ENCODE assay signal across 8 cellular contexts in the genomic region with DNA sequence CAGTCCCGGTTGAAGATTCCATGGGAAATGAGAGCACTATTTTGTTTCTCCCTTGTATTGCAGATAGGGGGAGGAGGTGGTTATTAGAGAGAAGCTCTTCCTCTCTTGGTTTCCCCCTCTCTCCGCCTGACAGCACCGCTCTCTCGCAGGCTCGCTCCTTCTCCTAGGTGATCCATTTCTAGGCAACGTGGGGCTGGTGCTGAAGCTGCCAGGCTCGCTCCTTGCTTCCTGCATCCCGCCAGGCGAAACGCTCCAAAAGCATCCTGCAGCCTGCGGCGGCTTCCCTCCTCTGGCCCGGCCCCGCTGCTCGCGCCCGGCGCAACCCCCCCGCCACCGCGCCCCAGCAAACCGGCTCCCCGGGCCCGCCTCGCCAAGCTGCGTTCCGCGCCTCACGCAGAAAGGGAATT. TPM values are rescaled to one million over a fixed set of nuclear protein-coding genes. Genes with fewer than 3 reads are reported as not detected.
DNase-seq lines count a peak whose midpoint lies in the region; ATAC-seq and TF ChIP-seq lines count a peak whose summit lies in the region.

TSS of gene GRID2 (plus strand) at position 346 of the 407 bp plus-strand sequence.

- H2AK9ac ChIP-seq in IMR-90 (replicated peaks; ENCODE audit: low read depth, low read length, poor library complexity) = no peak within 1 kb of the TSS

- no peak for TF ChIP-seq EP300 in suprapubic skin (IDR thresholded peaks at IDR 0.05)

- H3K4me1 ChIP-seq in IMR-90 (ENCODE audit: control insufficient read depth, insufficient read depth, low read length) (no peaks in the 10 kb centered on the region; the same call in 1 of the 2 replicates), iPS-18a (ENCODE audit: control insufficient read depth, low read depth, low read length) (peaks cover 37% of the 10 kb centered on the region), suprapubic skin (peaks cover 27% of the 10 kb centered on the region)

- TF ChIP-seq CTCF in IMR-90 (conservative IDR thresholded peaks at IDR 0.05; ENCODE audit: low read depth, low read length) (no peak), suprapubic skin (IDR thresholded peaks at IDR 0.05) (no peak)

- BruUV-seq in IMR-90 (replicated peaks; lab: Mats Ljungman, UMichigan) = no TSS peak

- H3K56ac ChIP-seq in IMR-90 (ENCODE audit: extremely low read depth, insufficient read depth, low read length) = no peak within 1 kb of the TSS

- no peak within 1 kb of the TSS for H3K14ac ChIP-seq in IMR-90 (replicated peaks; ENCODE audit: low read depth, low read length)

- no peak within 1 kb of the TSS for H3K4me3 ChIP-seq in IMR-90 (ENCODE audit: insufficient read depth, low read depth, low read length)
- H3K4me3 ChIP-seq in iPS-18a (ENCODE audit: low read length) = peak within 1 kb of the TSS; percentile 86
- peak within 1 kb of the TSS; percentile 48 for H3K4me3 ChIP-seq in suprapubic skin

- no peak within 1 kb of the TSS for H2BK20ac ChIP-seq in IMR-90 (ENCODE audit: low read depth, low read length)

- intact Hi-C loops in IMR-90 (cut with micrococcal nuclease) = no loop called here

- H3K27me3 ChIP-seq in IMR-90 (ENCODE audit: control insufficient read depth, insufficient read depth, low read length) (peaks cover 40% of the 10 kb centered on the region), iPS-18a (ENCODE audit: control insufficient read depth, insufficient read depth, low read length) (no peaks in the 10 kb centered on the region), suprapubic skin (peaks cover 56% of the 10 kb centered on the region)

- H4K91ac ChIP-seq in IMR-90 (ENCODE audit: insufficient read depth, low read depth, low read length) = no peak within 1 kb of the TSS

- H3K9me3 ChIP-seq in IMR-90 (ENCODE audit: control insufficient read depth, insufficient read depth, low read length) = no peaks in the 10 kb centered on the region
- H3K9me3 ChIP-seq in iPS-18a (ENCODE audit: control insufficient read depth, low read depth, low read length) = no peaks in the 10 kb centered on the region
- no peaks in the 10 kb centered on the region for H3K9me3 ChIP-seq in suprapubic skin

- no peaks in the 10 kb centered on the region for H3K79me1 ChIP-seq in IMR-90 (ENCODE audit: low read depth in 1 of 2, low read length in 2 of 2)

- no peak within 1 kb of the TSS for H3K23ac ChIP-seq in IMR-90 (ENCODE audit: low read depth, low read length)

- H3K36me3 ChIP-seq in IMR-90 (ENCODE audit: control insufficient read depth, insufficient read depth, low read length) (no peaks in the 10 kb centered on the region), iPS-18a (ENCODE audit: control insufficient read depth, low read depth, low read length) (no peaks in the 10 kb centered on the region), suprapubic skin (no peaks in the 10 kb centered on the region)

- 0% methylated on average over 12 of the region's 29 CpGs; no CpG with 5 or more reads in 1 of the 2 experiments for WGBS in IMR-90 (ENCODE audit: extremely low coverage in 2 of 2, insufficient read length in 1 of 2), 2 experiments
- 2% methylated on average over 29 of the region's 29 CpGs for WGBS in suprapubic skin

- H2BK120ac ChIP-seq in IMR-90 (ENCODE audit: low read depth, low read length) = no peak within 1 kb of the TSS

- H4K5ac ChIP-seq in IMR-90 (ENCODE audit: low read depth, low read length) = no peak within 1 kb of the TSS

- H2AFZ ChIP-seq in IMR-90 (replicated peaks; ENCODE audit: low read length, poor library complexity) = peak within 1 kb of the TSS; percentile 73

- H2BK15ac ChIP-seq in IMR-90 (ENCODE audit: low read depth, low read length) = no peak within 1 kb of the TSS

- POLR2A ChIA-PET in IMR-90 (lab: Charles Lee; ENCODE audit: unreplicated experiment) = no interaction called here

- H3K9ac ChIP-seq in IMR-90 (ENCODE audit: low read depth, low read length) = no peak within 1 kb of the TSS
- peak within 1 kb of the TSS; percentile 51 for H3K9ac ChIP-seq in iPS-18a (ENCODE audit: low read length)

- no peak for TF ChIP-seq POLR2A in IMR-90 (IDR thresholded peaks at IDR 0.05; ENCODE audit: low read depth, low read length)
- no peak for TF ChIP-seq POLR2A in suprapubic skin (IDR thresholded peaks at IDR 0.05)

- CTCF ChIA-PET in IMR-90 (lab: Yijun Ruan, JAX) = interaction anchor here (0.6 to 0.8 kb wide), 2 partner anchors 9 to 150 kb away, joined by 3 to 5 read pairs; no protein-coding TSS in a partner anchor

- H4K8ac ChIP-seq in IMR-90 (ENCODE audit: low read depth in 2 of 2, low read length in 2 of 2) = no peak within 1 kb of the TSS

- DNase-seq in IMR-90 (peak; percentile 2), amygdala (lab: John Stamatoyannopoulos, UW) (peak in 51 of 56 donors; percentile 7 to 75 (median 43)), suprapubic skin (ENCODE audit: low spot score in 2 of 2) (no peak)
- no peak for DNase-seq in activated CD4-positive, CD25-positive, alpha-beta regulatory T cell (lab: John Stamatoyannopoulos, UW)

- H3K4me2 ChIP-seq in IMR-90 (ENCODE audit: low read depth, low read length) = peak within 1 kb of the TSS; percentile 68; the same call in 1 of the 2 replicates

- H2AK5ac ChIP-seq in IMR-90 (ENCODE audit: low read depth, low read length) = no peak within 1 kb of the TSS

- dilution Hi-C loops in IMR-90 (cut with HindIII; ENCODE audit: low sequenced_read_pairs, unreplicated experiment) = no loop called here

- no peaks in the 10 kb centered on the region for H4K20me1 ChIP-seq in IMR-90 (ENCODE audit: insufficient read depth, low read length)

- no peak; the same call in 1 of the 2 replicates for ATAC-seq in IMR-90 (ENCODE audit: low read depth)
- ATAC-seq in GM21717 (IDR thresholded peaks at IDR 0.05; ENCODE audit: unreplicated experiment) = no peak
- ATAC-seq in GM18861 (IDR thresholded peaks at IDR 0.05; ENCODE audit: unreplicated experiment) = no peak
- no peak for ATAC-seq in HG03378 (IDR thresholded peaks at IDR 0.05; ENCODE audit: unreplicated experiment)

- no peak for TF ChIP-seq RAD21 in IMR-90 (IDR thresholded peaks at IDR 0.05; ENCODE audit: low read length)

- H3K9me1 ChIP-seq in IMR-90 (ENCODE audit: insufficient read depth, low read length) = no peaks in the 10 kb centered on the region

- H3K4ac ChIP-seq in IMR-90 (ENCODE audit: low read depth, low read length) = no peak within 1 kb of the TSS

- H2BK5ac ChIP-seq in IMR-90 (ENCODE audit: low read depth, low read length, poor library complexity, severe bottlenecking) = no peak within 1 kb of the TSS

- in situ Hi-C loops in IMR-90 (cut with MboI; ENCODE audit: low sequenced_read_pairs) = no loop called here

- no peak within 1 kb of the TSS for H3K18ac ChIP-seq in IMR-90 (ENCODE audit: low read depth, low read length)

- no peak within 1 kb of the TSS for H3K27ac ChIP-seq in IMR-90 (ENCODE audit: insufficient read depth, low read length)
- H3K27ac ChIP-seq in iPS-18a (ENCODE audit: low read length) = no peak within 1 kb of the TSS
- H3K27ac ChIP-seq in suprapubic skin = no peak within 1 kb of the TSS

TF ChIP-seq in IMR-90, 13 proteins besides CTCF, POLR2A, EP300 and RAD21:
- TF ChIP-seq FOS (IDR thresholded peaks at IDR 0.05; ENCODE audit: low read depth, low read length) (no peak), CEBPB (IDR thresholded peaks at IDR 0.05; ENCODE audit: low read depth, low read length) (no peak), MAFK (IDR thresholded peaks at IDR 0.05; ENCODE audit: low read depth, low read length) (no peak), MAZ (IDR thresholded peaks at IDR 0.05; ENCODE audit: borderline replicate concordance, low read depth, low read length) (no peak), NFE2L2 (IDR thresholded peaks at IDR 0.05; ENCODE audit: low read depth, low read length) (no peak), MXI1 (IDR thresholded peaks at IDR 0.05; ENCODE audit: borderline replicate concordance, low read depth, low read length) (no peak), RCOR1 (IDR thresholded peaks at IDR 0.05; ENCODE audit: insufficient replicate concordance, low read length) (no peak), SMC3 (IDR thresholded peaks at IDR 0.05; ENCODE audit: low read depth, low read length) (no peak), RFX5 (IDR thresholded peaks at IDR 0.05; ENCODE audit: low read depth, low read length) (no peak), CHD1 (IDR thresholded peaks at IDR 0.05; ENCODE audit: low read depth, low read length) (no peak), BHLHE40 (IDR thresholded peaks at IDR 0.05; ENCODE audit: low read depth, low read length) (no peak)
- TF ChIP-seq, protein P1, sequence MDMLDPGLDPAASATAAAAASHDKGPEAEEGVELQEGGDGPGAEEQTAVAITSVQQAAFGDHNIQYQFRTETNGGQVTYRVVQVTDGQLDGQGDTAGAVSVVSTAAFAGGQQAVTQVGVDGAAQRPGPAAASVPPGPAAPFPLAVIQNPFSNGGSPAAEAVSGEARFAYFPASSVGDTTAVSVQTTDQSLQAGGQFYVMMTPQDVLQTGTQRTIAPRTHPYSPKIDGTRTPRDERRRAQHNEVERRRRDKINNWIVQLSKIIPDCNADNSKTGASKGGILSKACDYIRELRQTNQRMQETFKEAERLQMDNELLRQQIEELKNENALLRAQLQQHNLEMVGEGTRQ (IDR thresholded peaks at IDR 0.05; ENCODE audit: low read depth, low read length) = no peak
- TF ChIP-seq, protein P2, sequence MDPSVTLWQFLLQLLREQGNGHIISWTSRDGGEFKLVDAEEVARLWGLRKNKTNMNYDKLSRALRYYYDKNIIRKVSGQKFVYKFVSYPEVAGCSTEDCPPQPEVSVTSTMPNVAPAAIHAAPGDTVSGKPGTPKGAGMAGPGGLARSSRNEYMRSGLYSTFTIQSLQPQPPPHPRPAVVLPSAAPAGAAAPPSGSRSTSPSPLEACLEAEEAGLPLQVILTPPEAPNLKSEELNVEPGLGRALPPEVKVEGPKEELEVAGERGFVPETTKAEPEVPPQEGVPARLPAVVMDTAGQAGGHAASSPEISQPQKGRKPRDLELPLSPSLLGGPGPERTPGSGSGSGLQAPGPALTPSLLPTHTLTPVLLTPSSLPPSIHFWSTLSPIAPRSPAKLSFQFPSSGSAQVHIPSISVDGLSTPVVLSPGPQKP (IDR thresholded peaks at IDR 0.05; ENCODE audit: borderline replicate concordance, low read depth, low read length) = no peak

RNA-seq across cellular contexts. Expression of gene GRID2, which starts in this region (rescaled TPM):
- total RNA-seq in IMR-90 (2012; rRNA removed) (under 0.01 TPM in 1 of 2 replicates, not detected in the other), suprapubic skin (not detected)
- not detected in 2 replicates for polyA plus RNA-seq in IMR-90 (2012; rRNA removed)
- polyA plus RNA-seq in IMR-90 (2012; cell fraction: cytosol; rRNA removed) = not detected in 2 replicates
- not detected in 2 replicates for polyA plus RNA-seq in IMR-90 (2012; cell fraction: nucleus; rRNA removed; ENCODE audit: low replicate concordance)

Comparison
In these comparisons a context has a peak if more than half of its experiments do, and no peak if none do; other contexts are left out.
1. Peak in DNase-seq and H3K4me2 ChIP-seq in IMR-90; RNA of the gene not detected or under 1 TPM.
2. DNase-seq: peak in amygdala (51 of 56); none in suprapubic skin (0 of 2) and activated CD4-positive, CD25-positive, alpha-beta regulatory T cell (0 of 4).